9 cellular contexts compared by ENCODE assay signal in genomic region chr10:12656518-12657142, GRCh38.
DNase-seq lines count a peak whose midpoint lies in the region; ATAC-seq and TF ChIP-seq lines count a peak whose summit lies in the region.
"Had no signal": no experiment of that assay in that cellular context is flagged by ENCODE, and none has a peak within 500 bp of the region (broad histone marks: within the 10 kb centered on the region; RNA-seq: fewer than 3 reads in every experiment).

No MANE protein-coding gene starts in this region.

- intact Hi-C loops in CD4-positive, alpha-beta T cell (cut with DNase I, micrococcal nuclease), result loop anchor here (1.0 to 10.0 kb wide), 6 partner anchors 54 to 442 kb away; partner anchors contain the start of gene CAMK1D (in 1 of the 2)
- intact Hi-C loops in uterus (cut with DNase I; ENCODE audit: low total_unique reads), result loop anchor here (10.0 kb wide), 1 partner anchor 392 kb away; no protein-coding TSS in a partner anchor

- no peaks in the 10 kb centered on the region for H3K79me2 ChIP-seq in GM23248 (ENCODE audit: insufficient read depth)

- peaks cover 8% of the 10 kb centered on the region for H3K9me3 ChIP-seq in CD4-positive, alpha-beta T cell (ENCODE audit: control insufficient read depth, low read length)
- no peaks in the 10 kb centered on the region for H3K9me3 ChIP-seq in GM23248 (ENCODE audit: low read depth)
- peaks cover 0 to 3% of the 10 kb centered on the region in 2 donors for H3K9me3 ChIP-seq in uterus
- peaks cover 6% of the 10 kb centered on the region for H3K9me3 ChIP-seq in MG63
- H3K9me3 ChIP-seq: SJSA1 had no signal

- 69 to 71% methylated on average over 4 of the region's 4 CpGs for WGBS in GM23248 (ENCODE audit: low coverage in 1 of 2, low lambda C conversion rate in 2 of 2, missing lambda C conversion rate in 2 of 2), 2 experiments

- no peak overlapping the region for H2AFZ ChIP-seq in GM23248

- H3K27ac Mint-ChIP-seq in CD4-positive, alpha-beta T cell, result no peak overlapping the region

- H3K4me1 ChIP-seq in GM23248 (ENCODE audit: insufficient read depth), result no peaks in the 10 kb centered on the region
- no peaks in the 10 kb centered on the region for H3K4me1 ChIP-seq in uterus
- H3K4me1 ChIP-seq: SJSA1 had no signal

- POLR2A ChIA-PET in CD4-positive, alpha-beta T cell (lab: Charles Lee), result interaction anchor here (0.6 to 1.6 kb wide), 9 partner anchors 11 to 461 kb away, joined by 3 to 19 read pairs (median 3); partner anchors contain the start of genes CAMK1D, CDC123 and NUDT5

- TF ChIP-seq POLR2A in uterus (IDR thresholded peaks at IDR 0.05), result no peak

- H3K9me3 Mint-ChIP-seq in CD4-positive, alpha-beta T cell, result no peaks in the 10 kb centered on the region

- no peaks in the 10 kb centered on the region for H3K9me2 ChIP-seq in GM23248 (ENCODE audit: insufficient read depth)

- no peak overlapping the region for H3K4me2 ChIP-seq in GM23248 (ENCODE audit: unreplicated experiment)

- H4K20me1 ChIP-seq in GM23248 (ENCODE audit: insufficient read depth), result no peaks in the 10 kb centered on the region

- CTCF ChIA-PET in CD4-positive, alpha-beta T cell (lab: Charles Lee), result interaction anchor here (0.5 to 3.8 kb wide), 20 partner anchors 8 to 461 kb away, joined by 3 to 41 read pairs (median 4); partner anchors contain the start of genes CAMK1D, CDC123 and NUDT5

- H3K4me3 Mint-ChIP-seq in CD4-positive, alpha-beta T cell, result peak overlapping the region; percentile 23

- in situ Hi-C loops in GM23248 (cut with MboI), result no loop called here

- H3F3A ChIP-seq in GM23248 (ENCODE audit: insufficient read depth), result no peaks in the 10 kb centered on the region

- H3K27me3 ChIP-seq in CD4-positive, alpha-beta T cell (ENCODE audit: control insufficient read depth, insufficient read depth, low read length), result no peaks in the 10 kb centered on the region
- H3K27me3 ChIP-seq in GM23248 (replicated peaks; ENCODE audit: insufficient read depth), result no peaks in the 10 kb centered on the region
- no peaks in the 10 kb centered on the region for H3K27me3 ChIP-seq in uterus
- H3K27me3 ChIP-seq in MG63, result no peaks in the 10 kb centered on the region
- H3K27me3 ChIP-seq: SJSA1 had no signal

- H3K4me3 ChIP-seq in GM23248, result no peak overlapping the region
- H3K4me3 ChIP-seq in uterus, result no peak overlapping the region
- H3K4me3 ChIP-seq in MG63, result no peak overlapping the region
- H3K4me3 ChIP-seq: SJSA1 had no signal

- no peaks in the 10 kb centered on the region for H3K36me3 ChIP-seq in GM23248 (ENCODE audit: low read depth)
- H3K36me3 ChIP-seq in uterus, result no peaks in the 10 kb centered on the region
- H3K36me3 ChIP-seq in MG63, result no peaks in the 10 kb centered on the region
- H3K36me3 ChIP-seq: SJSA1 had no signal

- no peak overlapping the region for H3K9ac ChIP-seq in GM23248

- peak; percentile 75 for TF ChIP-seq CTCF in CD4-positive, alpha-beta T cell (IDR thresholded peaks at IDR 0.05)
- peak; percentile 35 to 75 (median 60) for TF ChIP-seq CTCF in uterus (IDR thresholded peaks at IDR 0.05)

- no peak for DNase-seq in CD4-positive, alpha-beta T cell
- DNase-seq in GM23248 (peak; percentile 69), NCI-H748 treated with DMSO at 0.1 percent for 48 hours (lab: John Stamatoyannopoulos, UW) (peak; percentile 59), brain pericyte (ENCODE audit: low read depth, low spot score) (peak; percentile 36), left kidney (ENCODE audit: low read depth, low spot score) (peak; percentile 59), uterus (no peak), MG63 (no peak), amygdala (lab: John Stamatoyannopoulos, UW) (no peak)

- ATAC-seq in CD4-positive, alpha-beta T cell (ENCODE audit: poor library complexity), result peak; percentile 86

- H3K27ac ChIP-seq in CD4-positive, alpha-beta T cell (ENCODE audit: low read depth, low read length), result no peak overlapping the region
- no peak overlapping the region for H3K27ac ChIP-seq in GM23248
- H3K27ac ChIP-seq in uterus, result no peak overlapping the region
- H3K27ac ChIP-seq: SJSA1 had no signal

- H3K36me3 Mint-ChIP-seq in CD4-positive, alpha-beta T cell (ENCODE audit: low read depth), result peaks cover 29% of the 10 kb centered on the region

- H3K4me1 Mint-ChIP-seq in CD4-positive, alpha-beta T cell (ENCODE audit: low read depth), result peaks cover 8% of the 10 kb centered on the region

- H3K27me3 Mint-ChIP-seq in CD4-positive, alpha-beta T cell, result no peaks in the 10 kb centered on the region

Comparison
In these comparisons a context has a peak if more than half of its experiments do, and no peak if none do; other contexts are left out.
1. DNase-seq: peak in GM23248 (single experiment), NCI-H748 treated with DMSO at 0.1 percent for 48 hours (single experiment), brain pericyte (single experiment) and left kidney (single experiment); none in CD4-positive, alpha-beta T cell (0 of 10), uterus (0 of 2), MG63 (single experiment) and amygdala (0 of 56).